ENCODE assay signal across 9 cellular contexts in genomic region chr16:27108826-27109665, GRCh38. TPM values are rescaled to one million over a fixed set of nuclear protein-coding genes. Genes with fewer than 3 reads are reported as not detected.
A peak's percentile ranks its signal among the peaks of the same experiment; 100 is the strongest.
DNase-seq lines count a peak whose midpoint lies in the region; ATAC-seq and TF ChIP-seq lines count a peak whose summit lies in the region.
"Had no signal": no experiment of that assay in that cellular context is flagged by ENCODE, and none has a peak within 500 bp of the region (broad histone marks: within the 10 kb centered on the region; RNA-seq: fewer than 3 reads in every experiment).

No MANE protein-coding gene starts in this region.

- H3K9me3 Mint-ChIP-seq in naive B cell = no peaks in the 10 kb centered on the region

- no peak overlapping the region for H3K9ac ChIP-seq in HCT116 (ENCODE audit: low read length)

- POLR2A ChIA-PET in HCT116 (lab: Charles Lee) = interaction anchor here (0.7 kb wide), 1 partner anchor 1258 kb away, joined by 3 read pairs; no protein-coding TSS in a partner anchor

- TF ChIP-seq CTCF in HCT116 (IDR thresholded peaks at IDR 0.05 in 2 of 3, conservative IDR thresholded peaks at IDR 0.05 in 1 of 3; ENCODE audit: borderline replicate concordance in 1 of 3, insufficient read depth in 1 of 3, low read depth in 2 of 3, low read length in 2 of 3) = no peak
- no peak for TF ChIP-seq CTCF in brain microvascular endothelial cell (IDR thresholded peaks at IDR 0.05; ENCODE audit: low read depth, low read length, missing control alignments)

- peak overlapping the region; percentile 68; the same call in 1 of the 2 replicates for H3K4me3 ChIP-seq in ACC112 (ENCODE audit: low read depth, low read length)
- H3K4me3 ChIP-seq in HCT116 (replicated peaks in 1 of 2; ENCODE audit: low read depth in 1 of 2, low read length in 2 of 2) = peak overlapping the region; percentile 24 to 46
- peak overlapping the region; percentile 34 for H3K4me3 ChIP-seq in brain microvascular endothelial cell (ENCODE audit: low read depth, low read length)

- no peaks in the 10 kb centered on the region for H3K4me1 ChIP-seq in ACC112 (ENCODE audit: control insufficient read depth, insufficient read depth, low read length, unreplicated experiment)
- H3K4me1 ChIP-seq in HCT116 (ENCODE audit: control insufficient read depth in 1 of 2, insufficient read depth in 2 of 2, low read length in 2 of 2) = peaks cover 7 to 16% of the 10 kb centered on the region in 2 experiments

- peaks cover 28 to 39% (median 31%) of the 10 kb centered on the region in 3 donors for H3K4me1 Mint-ChIP-seq in naive B cell

- no peak for TF ChIP-seq POLR2A in HCT116 (IDR thresholded peaks at IDR 0.05; ENCODE audit: borderline replicate concordance, extremely low read depth, insufficient read depth, insufficient read length)

- no peaks in the 10 kb centered on the region for H3K36me3 ChIP-seq in ACC112 (ENCODE audit: insufficient read depth, low read length)
- no peaks in the 10 kb centered on the region for H3K36me3 ChIP-seq in HCT116 (ENCODE audit: control insufficient read depth in 1 of 2, insufficient read depth in 2 of 2, low read length in 2 of 2)
- no peaks in the 10 kb centered on the region for H3K36me3 ChIP-seq in brain microvascular endothelial cell (replicated peaks)

- no peaks in the 10 kb centered on the region for H4K20me1 ChIP-seq in HCT116 (ENCODE audit: insufficient read depth)

- in situ Hi-C loops in brain microvascular endothelial cell (cut with HindIII; ENCODE audit: low pct_ligation_motif_present, low sequenced_read_pairs) = no loop called here

- H3K9me3 ChIP-seq in HCT116 (ENCODE audit: control insufficient read depth in 1 of 2, insufficient read depth in 1 of 2, low read depth in 1 of 2, low read length in 2 of 2) = no peaks in the 10 kb centered on the region

- RAD21 ChIA-PET in HCT116 (lab: Charles Lee; ENCODE audit: low non-redundant PET in 1 of 2, low total read pairs in 2 of 2, uncharacterized antibody in 2 of 2, unreplicated experiment in 2 of 2) = interaction anchor here in 1 of 2 experiments (0.7 kb wide), 1 partner anchor 1406 kb away, joined by 6 read pairs; no protein-coding TSS in a partner anchor

- no peaks in the 10 kb centered on the region for H3K9me2 ChIP-seq in HCT116 (ENCODE audit: insufficient read depth)

- CTCF ChIA-PET in HCT116 (lab: Charles Lee) = interaction anchor here (0.5 to 1.7 kb wide), 8 partner anchors 12 to 1833 kb away, joined by 3 to 12 read pairs (median 6); no protein-coding TSS in a partner anchor

- H2AFZ ChIP-seq in ACC112 (ENCODE audit: low read length, unreplicated experiment) (peak overlapping the region; percentile 22), HCT116 (ENCODE audit: low read depth, low read length, poor library complexity, severe bottlenecking) (peak overlapping the region; percentile 26)

- H3K27me3 ChIP-seq in ACC112 (ENCODE audit: insufficient read depth, low read length) (no peaks in the 10 kb centered on the region), HCT116 (ENCODE audit: insufficient read depth, low read length) (no peaks in the 10 kb centered on the region), brain microvascular endothelial cell (replicated peaks) (no peaks in the 10 kb centered on the region)

- H3K36me3 Mint-ChIP-seq in naive B cell = no peaks in the 10 kb centered on the region

- H3K27ac ChIP-seq in ACC112 (ENCODE audit: low read depth, low read length) (no peak overlapping the region), HCT116 (ENCODE audit: low read depth, low read length) (no peak overlapping the region), brain microvascular endothelial cell (no peak overlapping the region)

- peak overlapping the region in 3 of 6 donors; percentile 43 to 86 (median 77) for H3K27ac Mint-ChIP-seq in naive B cell

- BruUV-seq in HCT116 (replicated peaks; lab: Mats Ljungman, UMichigan) = no TSS peak

- peak overlapping the region in 6 of 8 donors; percentile 58 to 86 (median 72) for H3K4me3 Mint-ChIP-seq in naive B cell

- intact Hi-C loops in HCT116 (cut with micrococcal nuclease) = loop anchor here (1.0 to 2.0 kb wide), 3 partner anchors 146 to 1833 kb away; no protein-coding TSS in a partner anchor

- DNase-seq in HCT116 (ENCODE audit: low read depth, low spot score) (no peak), brain microvascular endothelial cell (no peak), naive B cell (no peak), AG20443 (ENCODE audit: low spot score) (no peak), GM03348 (ENCODE audit: low spot score) (no peak)
- no peak for DNase-seq in effector CD4-positive, alpha-beta T cell

- ATAC-seq in HCT116 = no peak
- no peak for ATAC-seq in naive B cell (ENCODE audit: low read depth in 2 of 2)
- no peak for ATAC-seq in HG02642 (IDR thresholded peaks at IDR 0.05; ENCODE audit: poor library complexity, unreplicated experiment)

- no peak for TF ChIP-seq RAD21 in HCT116 (IDR thresholded peaks at IDR 0.05; ENCODE audit: low read depth)

- no peaks in the 10 kb centered on the region for H3K27me3 Mint-ChIP-seq in naive B cell

- H3K4me2 ChIP-seq in HCT116 (ENCODE audit: low read length) = peak overlapping the region; percentile 76

- H3K79me2 ChIP-seq in ACC112 (ENCODE audit: control insufficient read depth, insufficient read depth, low read length, unreplicated experiment) = no peaks in the 10 kb centered on the region
- H3K79me2 ChIP-seq in HCT116 (ENCODE audit: insufficient read depth, low read length) = no peaks in the 10 kb centered on the region

TF ChIP-seq in HCT116, 20 proteins besides CTCF, POLR2A, EP300 and RAD21:
- no peak for TF ChIP-seq ELF1 (IDR thresholded peaks at IDR 0.05; ENCODE audit: borderline replicate concordance, low read depth)

RNA-seq across cellular contexts. Expression of gene C16orf82, which starts 42.3 kb away (rescaled TPM):
- total RNA-seq in HCT116 (2021; ENCODE audit: unreplicated experiment) = not detected
- polyA plus RNA-seq in HCT116 (2012) = not detected in 2 replicates
- polyA plus RNA-seq in naive B cell (ENCODE audit: low read depth in 6 of 6) = not detected
- total RNA-seq: skeletal muscle tissue had no signal
